9 cellular contexts compared by ENCODE assay signal in genomic region chr2:64945973-64946736, GRCh38. TPM values are rescaled to one million over a fixed set of nuclear protein-coding genes. Genes with fewer than 3 reads are reported as not detected.
DNase-seq lines count a peak whose midpoint lies in the region; ATAC-seq and TF ChIP-seq lines count a peak whose summit lies in the region.
"Had no signal": no experiment of that assay in that cellular context is flagged by ENCODE, and none has a peak within 500 bp of the region (broad histone marks: within the 10 kb centered on the region; RNA-seq: fewer than 3 reads in every experiment).

No MANE protein-coding gene starts in this region.

- no peaks in the 10 kb centered on the region for H3K36me3 ChIP-seq in left lung

- TF ChIP-seq CTCF in left lung (IDR thresholded peaks at IDR 0.05) (no peak), Calu3 (IDR thresholded peaks at IDR 0.05; ENCODE audit: unreplicated experiment) (no peak)

- peaks cover 0 to 33% of the 10 kb centered on the region in 2 donors for H3K4me1 ChIP-seq in left lung

- no peaks in the 10 kb centered on the region for H3K9me3 ChIP-seq in left lung

- no peak overlapping the region for H3K4me3 Mint-ChIP-seq in Calu3 (ENCODE audit: low read depth, unreplicated experiment)

- H3K4me1 Mint-ChIP-seq in Calu3 (ENCODE audit: low read depth, unreplicated experiment), result no peaks in the 10 kb centered on the region

- H3K4me3 ChIP-seq in left lung, result no peak overlapping the region

- H3K27me3 ChIP-seq in left lung, result no peaks in the 10 kb centered on the region

- ATAC-seq in GM21526 (IDR thresholded peaks at IDR 0.05; ENCODE audit: low FRiP score, unreplicated experiment), result peak; percentile 85
- peak; percentile 49 for ATAC-seq in left lung
- peak; percentile 92 for ATAC-seq in stimulated activated naive CD8-positive, alpha-beta T cell treated with anti-CD3 and anti-CD28 coated beads, Interleukin-15, Interleukin-2, amounts not matched to agents 100 U/mL and 50 U/mL, for 24 hours
- ATAC-seq: HCT116 had no signal

- no peak overlapping the region for H3K27ac Mint-ChIP-seq in Calu3 (ENCODE audit: unreplicated experiment)

- CTCF ChIA-PET in Calu3 (lab: Charles Lee), result no interaction called here

- DNase-seq in ELR (ENCODE audit: low read depth) (peak; percentile 66), KG1 (lab: John Stamatoyannopoulos, UW) (peak; percentile 85), left lung (peak; percentile 58 to 82), dedifferentiated amniotic fluid mesenchymal stem cell (ENCODE audit: extremely low spot score) (no peak), Calu3 (no peak)
- DNase-seq in activated CD8-positive, alpha-beta memory T cell treated with anti-CD3 and anti-CD28 coated beads for 48 hours (ENCODE audit: low read depth in 2 of 3, low spot score in 2 of 3), result peak; percentile 37 to 50 (median 41)
- peak; percentile 76 for DNase-seq in stimulated activated naive CD8-positive, alpha-beta T cell treated with anti-CD3 and anti-CD28 coated beads, Interleukin-15, Interleukin-2, amounts not matched to agents 100 U/mL and 50 U/mL, for 24 hours

- H3K36me3 Mint-ChIP-seq in Calu3 (ENCODE audit: insufficient read depth, unreplicated experiment), result no peaks in the 10 kb centered on the region

- intact Hi-C loops in left lung (cut with DNase I), result no loop called here
- intact Hi-C loops in Calu3 (cut with micrococcal nuclease; ENCODE audit: unreplicated experiment), result no loop called here

- BruUV-seq in Calu3 (replicated peaks; lab: Mats Ljungman, UMichigan), result no TSS peak

- H3K9me3 Mint-ChIP-seq in Calu3 (ENCODE audit: low read depth, unreplicated experiment), result no peaks in the 10 kb centered on the region

- H3K27ac ChIP-seq in left lung, result peak overlapping the region in 1 of 2 donors; percentile 61

- H3K27me3 Mint-ChIP-seq in Calu3 (ENCODE audit: unreplicated experiment), result peaks cover 42% of the 10 kb centered on the region

RNA-seq across cellular contexts. Expression of gene SLC1A4, which starts 43.0 kb away (rescaled TPM):
- total RNA-seq in left lung (10 to 100 TPM; 16.9 to 21.9 TPM), Calu3 (2022) (15.4 and 22.9 TPM in 2 replicates)

Comparison
In these comparisons a context has a peak if more than half of its experiments do, and no peak if none do; other contexts are left out.
1. DNase-seq: peak in ELR (single experiment), KG1 (single experiment), activated CD8-positive, alpha-beta memory T cell treated with anti-CD3 and anti-CD28 coated beads for 48 hours (3 of 3), left lung (2 of 2) and stimulated activated naive CD8-positive, alpha-beta T cell treated with anti-CD3 and anti-CD28 coated beads, Interleukin-15, Interleukin-2, amounts not matched to agents 100 U/mL and 50 U/mL, for 24 hours (single experiment); none in dedifferentiated amniotic fluid mesenchymal stem cell (single experiment) and Calu3 (single experiment).
2. Peak in every context shown above with its lines, with median percentiles within 50 percentile points of each other: ATAC-seq.